14 cellular contexts compared by ENCODE assay signal in the genomic region with DNA sequence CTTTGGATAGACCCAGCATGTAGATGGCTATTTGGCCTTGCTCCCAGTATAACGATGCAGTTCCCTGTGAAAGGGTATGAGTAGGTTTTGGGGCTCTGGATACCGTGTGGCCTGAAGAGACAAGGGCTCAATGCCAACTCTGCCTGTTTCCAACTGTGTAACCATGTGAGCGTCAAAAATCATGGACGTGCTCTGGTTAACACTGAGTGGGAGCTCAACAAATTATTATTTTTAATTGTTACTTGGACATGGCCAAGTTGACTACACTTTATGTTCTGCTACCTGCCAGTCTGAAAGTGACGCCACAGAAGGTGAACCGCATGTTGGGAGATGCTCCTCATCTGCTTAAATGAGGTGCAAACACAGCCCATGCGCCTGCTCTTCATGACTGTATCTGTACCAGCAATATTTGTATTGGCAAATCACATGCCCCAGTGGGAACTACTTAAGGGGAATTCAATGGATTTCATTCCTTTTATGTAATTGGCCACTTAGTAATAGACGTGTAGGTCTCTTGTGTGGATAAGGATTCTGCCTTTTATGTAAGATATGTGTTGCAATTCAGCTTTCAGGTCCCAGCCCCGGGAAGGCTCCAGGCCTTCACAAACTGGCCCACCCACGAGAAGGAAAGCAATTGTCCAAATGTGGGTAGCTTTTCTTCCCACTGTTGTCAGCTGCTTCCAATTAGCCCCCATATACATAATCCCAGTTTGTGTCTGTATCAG. TPM values are rescaled to one million over a fixed set of nuclear protein-coding genes. Genes with fewer than 3 reads are reported as not detected.
DNase-seq lines count a peak whose midpoint lies in the region; ATAC-seq, FAIRE-seq and TF ChIP-seq lines count a peak whose summit lies in the region.
"Had no signal": no experiment of that assay in that cellular context is flagged by ENCODE, and none has a peak within 500 bp of the region (broad histone marks: within the 10 kb centered on the region; RNA-seq: fewer than 3 reads in every experiment).

No MANE protein-coding gene starts in this region.

- H3K4me1 ChIP-seq in PC-9 (replicated peaks; ENCODE audit: insufficient read depth) (peaks cover 46% of the 10 kb centered on the region), gastrocnemius medialis (peaks cover 31 to 43% of the 10 kb centered on the region in 2 donors)

- H3K27ac ChIP-seq in PC-9 (peak overlapping the region; percentile 96), gastrocnemius medialis (peak overlapping the region; percentile 37 to 78 (median 42))

- in situ Hi-C loops in gastrocnemius medialis (cut with MboI; ENCODE audit: low sequenced_read_pairs in 4 of 4), result no loop called here

- no peak for TF ChIP-seq CTCF in PC-9 (conservative IDR thresholded peaks at IDR 0.05)
- TF ChIP-seq CTCF in gastrocnemius medialis (IDR thresholded peaks at IDR 0.05 in 4 of 5, conservative IDR thresholded peaks at IDR 0.05 in 1 of 5), result no peak

- no TSS peak for BruUV-seq in PC-9 (replicated peaks; lab: Mats Ljungman, UMichigan)

- H3K9me3 ChIP-seq in PC-9 (ENCODE audit: insufficient read depth, low read depth), result no peaks in the 10 kb centered on the region
- H3K9me3 ChIP-seq in gastrocnemius medialis, result no peaks in the 10 kb centered on the region

- intact Hi-C loops in PC-9 (cut with micrococcal nuclease; ENCODE audit: unreplicated experiment) (no loop called here), gastrocnemius medialis (cut with DNase I; ENCODE audit: low total_unique reads) (no loop called here)

- no peak overlapping the region for H2AFZ ChIP-seq in PC-9

- peaks cover 90% of the 10 kb centered on the region for H3K79me2 ChIP-seq in PC-9 (ENCODE audit: low read depth)

- ATAC-seq in gastrocnemius medialis (peak in 1 of 2 donors; percentile 7), HG03432 (IDR thresholded peaks at IDR 0.05; ENCODE audit: unreplicated experiment) (no peak)
- ATAC-seq: natural killer cell treated with Interleukin-12 subunit alpha and Interleukin-12 subunit beta and Interleukin-15 and Interleukin-18, amount 100 ng/mL, for 72 hours had no signal

- peaks cover 72% of the 10 kb centered on the region for H3F3A ChIP-seq in PC-9 (ENCODE audit: insufficient read depth, low read depth)

- DNase-seq in DMS79 treated with DMSO at 0.1 percent for 48 hours (lab: John Stamatoyannopoulos, UW) (peak; percentile 93), PC-9 (no peak), fibroblast of peridontal ligament (ENCODE audit: extremely low read depth) (peak; percentile 94), gastrocnemius medialis (no peak), GOT3 (lab: John Stamatoyannopoulos, UW) (no peak), urothelium cell line (ENCODE audit: low spot score) (no peak), MV-4-11 (lab: John Stamatoyannopoulos, UW) (no peak)
- DNase-seq: CD8-positive, alpha-beta memory T cell; KBM-7; NCI-H2171 treated with DMSO at 0.1 percent for 48 hours; SHP77; stimulated activated CD8-positive, alpha-beta memory T cell treated with anti-CD3 and anti-CD28 coated beads, Interleukin-4, amount 100 ng/mL, for 48 hours had no signal

- CTCF ChIA-PET in PC-9 (lab: Charles Lee), result interaction anchor here (0.7 kb wide), 1 partner anchor 1178 kb away, joined by 6 read pairs; no protein-coding TSS in a partner anchor

- H3K4me3 ChIP-seq in PC-9 (no peak overlapping the region), gastrocnemius medialis (no peak overlapping the region)

- FAIRE-seq in urothelium cell line (lab: Jason Lieb, UNC), result no peak

- peak in 1 of 2 donors; percentile 21 for TF ChIP-seq POLR2A in gastrocnemius medialis (IDR thresholded peaks at IDR 0.05)

- no peak overlapping the region for H3K4me2 ChIP-seq in PC-9

- H4K20me1 ChIP-seq in PC-9 (ENCODE audit: insufficient read depth), result no peaks in the 10 kb centered on the region

- no peaks in the 10 kb centered on the region for H3K9me2 ChIP-seq in PC-9 (ENCODE audit: insufficient read depth)

- H3K36me3 ChIP-seq in PC-9 (ENCODE audit: low read depth), result peaks cover 60% of the 10 kb centered on the region
- H3K36me3 ChIP-seq in gastrocnemius medialis, result no peaks in the 10 kb centered on the region

- POLR2A ChIA-PET in PC-9 (lab: Charles Lee; ENCODE audit: unreplicated experiment), result interaction anchor here (0.6 kb wide), 1 partner anchor 26 kb away, joined by 3 read pairs; no protein-coding TSS in a partner anchor

- H3K27me3 ChIP-seq in PC-9 (ENCODE audit: insufficient read depth, low read depth), result no peaks in the 10 kb centered on the region
- H3K27me3 ChIP-seq in gastrocnemius medialis, result no peaks in the 10 kb centered on the region

RNA-seq across cellular contexts. Expression of gene EGFR, which starts 42.0 kb away (rescaled TPM):
- total RNA-seq in PC-9 (2021), result 324 and 342 TPM in 2 replicates
- 10 to 100 TPM; 28.0 to 34.8 (median 29.4) TPM for total RNA-seq in gastrocnemius medialis
- total RNA-seq: CD8-positive, alpha-beta memory T cell; natural killer cell treated with Interleukin-12 subunit alpha and Interleukin-12 subunit beta and Interleukin-15 and Interleukin-18, amount 100 ng/mL, for 72 hours had no signal

Comparison
In these comparisons a context has a peak if more than half of its experiments do, and no peak if none do; other contexts are left out.
1. DNase-seq: peak in DMS79 treated with DMSO at 0.1 percent for 48 hours (single experiment) and fibroblast of peridontal ligament (single experiment); none in PC-9 (0 of 2), gastrocnemius medialis (0 of 2), GOT3 (single experiment), urothelium cell line (single experiment) and MV-4-11 (single experiment).